ENCODE assay signal across 14 cellular contexts in genomic region chr11:395866-396265, GRCh38. TPM values are rescaled to one million over a fixed set of nuclear protein-coding genes. Genes with fewer than 3 reads are reported as not detected.
DNase-seq lines count a peak whose midpoint lies in the region; TF ChIP-seq lines count a peak whose summit lies in the region.
"Had no signal": no experiment of that assay in that cellular context is flagged by ENCODE, and none has a peak within 500 bp of the region (broad histone marks: within the 10 kb centered on the region; RNA-seq: fewer than 3 reads in every experiment).

No MANE protein-coding gene starts in this region.

- H3K9me3 Mint-ChIP-seq in activated CD4-positive, alpha-beta T cell treated with anti-CD3 and anti-CD28 coated beads, Interleukin-2, amount 10 ng/mL, durations not matched to agents 7 days and 5 days: peaks cover 2% of the 10 kb centered on the region
- H3K9me3 Mint-ChIP-seq in activated CD4-positive, alpha-beta T cell treated with anti-CD3 and anti-CD28 coated beads, Interleukin-2, amount 10 ng/mL, durations not matched to agents 24 days and 14 days: no peaks in the 10 kb centered on the region
- H3K9me3 Mint-ChIP-seq in endodermal cell: peaks cover 9% of the 10 kb centered on the region
- H3K9me3 Mint-ChIP-seq: activated naive CD8-positive, alpha-beta T cell treated with anti-CD3 and anti-CD28 coated beads, Interleukin-2, amount 50 U/mL, for 24 hours had no signal

- H3K36me3 Mint-ChIP-seq in activated CD4-positive, alpha-beta T cell treated with anti-CD3 and anti-CD28 coated beads, Interleukin-2, amount 10 ng/mL, durations not matched to agents 7 days and 5 days (ENCODE audit: low read depth): no peaks in the 10 kb centered on the region
- H3K36me3 Mint-ChIP-seq in activated CD4-positive, alpha-beta T cell treated with anti-CD3 and anti-CD28 coated beads, Interleukin-2, amount 10 ng/mL, durations not matched to agents 24 days and 14 days (ENCODE audit: low read depth): peaks cover 2% of the 10 kb centered on the region
- H3K36me3 Mint-ChIP-seq in endodermal cell (ENCODE audit: low read depth): peaks cover 15% of the 10 kb centered on the region

- no peaks in the 10 kb centered on the region for H3K4me1 ChIP-seq in endodermal cell (ENCODE audit: control insufficient read depth, insufficient read depth, low read length)
- H3K4me1 ChIP-seq in ascending aorta: peaks cover 4 to 8% of the 10 kb centered on the region in 2 donors
- peaks cover 11% of the 10 kb centered on the region for H3K4me1 ChIP-seq in effector memory CD4-positive, alpha-beta T cell (ENCODE audit: control insufficient read depth, insufficient read depth, low read length, poor library complexity, severe bottlenecking)

- H3K9ac ChIP-seq in endodermal cell (ENCODE audit: extremely low read depth, low read length, poor library complexity, severe bottlenecking): no peak overlapping the region

- H3K4me1 Mint-ChIP-seq in activated CD4-positive, alpha-beta T cell treated with anti-CD3 and anti-CD28 coated beads, Interleukin-2, amount 10 ng/mL, durations not matched to agents 7 days and 5 days: peaks cover 5% of the 10 kb centered on the region
- no peaks in the 10 kb centered on the region for H3K4me1 Mint-ChIP-seq in activated CD4-positive, alpha-beta T cell treated with anti-CD3 and anti-CD28 coated beads, Interleukin-2, amount 10 ng/mL, durations not matched to agents 24 days and 14 days
- peaks cover 2% of the 10 kb centered on the region for H3K4me1 Mint-ChIP-seq in endodermal cell
- H3K4me1 Mint-ChIP-seq: activated naive CD8-positive, alpha-beta T cell treated with anti-CD3 and anti-CD28 coated beads, Interleukin-2, amount 50 U/mL, for 24 hours had no signal

- H3K9me3 ChIP-seq in endodermal cell (ENCODE audit: control insufficient read depth, low read length) (no peaks in the 10 kb centered on the region), ascending aorta (no peaks in the 10 kb centered on the region)
- no peaks in the 10 kb centered on the region for H3K9me3 ChIP-seq in effector memory CD4-positive, alpha-beta T cell (ENCODE audit: control insufficient read depth, low read length)
- H3K9me3 ChIP-seq: esophagus muscularis mucosa had no signal

- TF ChIP-seq CTCF in endodermal cell (conservative IDR thresholded peaks at IDR 0.05) (no peak), ascending aorta (IDR thresholded peaks at IDR 0.05) (no peak)

- no peak overlapping the region for H3K4me3 Mint-ChIP-seq in activated CD4-positive, alpha-beta T cell treated with anti-CD3 and anti-CD28 coated beads, Interleukin-2, amount 10 ng/mL, durations not matched to agents 7 days and 5 days
- no peak overlapping the region for H3K4me3 Mint-ChIP-seq in activated CD4-positive, alpha-beta T cell treated with anti-CD3 and anti-CD28 coated beads, Interleukin-2, amount 10 ng/mL, durations not matched to agents 24 days and 14 days
- peak overlapping the region; percentile 26 for H3K4me3 Mint-ChIP-seq in endodermal cell
- H3K4me3 Mint-ChIP-seq: activated naive CD8-positive, alpha-beta T cell treated with anti-CD3 and anti-CD28 coated beads, Interleukin-2, amount 50 U/mL, for 24 hours had no signal

- H3K27me3 Mint-ChIP-seq in activated CD4-positive, alpha-beta T cell treated with anti-CD3 and anti-CD28 coated beads, Interleukin-2, amount 10 ng/mL, durations not matched to agents 7 days and 5 days: peaks cover 8% of the 10 kb centered on the region
- peaks cover 7% of the 10 kb centered on the region for H3K27me3 Mint-ChIP-seq in activated CD4-positive, alpha-beta T cell treated with anti-CD3 and anti-CD28 coated beads, Interleukin-2, amount 10 ng/mL, durations not matched to agents 24 days and 14 days
- H3K27me3 Mint-ChIP-seq in endodermal cell (ENCODE audit: insufficient read depth): no peaks in the 10 kb centered on the region
- H3K27me3 Mint-ChIP-seq: activated naive CD8-positive, alpha-beta T cell treated with anti-CD3 and anti-CD28 coated beads, Interleukin-2, amount 50 U/mL, for 24 hours had no signal

- peak overlapping the region; percentile 9 for H3K27ac Mint-ChIP-seq in activated CD4-positive, alpha-beta T cell treated with anti-CD3 and anti-CD28 coated beads, Interleukin-2, amount 10 ng/mL, durations not matched to agents 7 days and 5 days
- H3K27ac Mint-ChIP-seq in activated CD4-positive, alpha-beta T cell treated with anti-CD3 and anti-CD28 coated beads, Interleukin-2, amount 10 ng/mL, durations not matched to agents 24 days and 14 days: no peak overlapping the region
- no peak overlapping the region for H3K27ac Mint-ChIP-seq in endodermal cell
- H3K27ac Mint-ChIP-seq: activated naive CD8-positive, alpha-beta T cell treated with anti-CD3 and anti-CD28 coated beads, Interleukin-2, amount 50 U/mL, for 24 hours had no signal

- intact Hi-C loops in activated CD4-positive, alpha-beta T cell treated with anti-CD3 and anti-CD28 coated beads, Interleukin-2, amount 10 ng/mL, durations not matched to agents 24 days and 14 days (cut with micrococcal nuclease): no loop called here
- intact Hi-C loops in ascending aorta (cut with DNase I): no loop called here

- CTCF ChIA-PET in activated CD4-positive, alpha-beta T cell treated with anti-CD3 and anti-CD28 coated beads, Interleukin-2, amount 10 ng/mL, durations not matched to agents 7 days and 5 days (lab: Charles Lee): interaction anchor here (0.6 to 2.3 kb wide), 5 partner anchors 11 to 283 kb away, joined by 3 to 17 read pairs (median 3); no protein-coding TSS in a partner anchor

- DNase-seq in activated CD4-positive, alpha-beta T cell treated with anti-CD3 and anti-CD28 coated beads, Interleukin-2, amount 10 ng/mL, durations not matched to agents 7 days and 5 days: no peak
- no peak for DNase-seq in activated CD4-positive, alpha-beta T cell treated with anti-CD3 and anti-CD28 coated beads, Interleukin-2, amount 10 ng/mL, durations not matched to agents 24 days and 14 days
- DNase-seq in endodermal cell (no peak), ascending aorta (ENCODE audit: low spot score in 2 of 2) (no peak)
- no peak for DNase-seq in effector memory CD4-positive, alpha-beta T cell
- DNase-seq: activated naive CD8-positive, alpha-beta T cell treated with anti-CD3 and anti-CD28 coated beads, Interleukin-2, amount 50 U/mL, for 24 hours; cerebellar nuclear complex; GF-D8; left colon; MM.1S; NCI-H774 had no signal

- H3K4me3 ChIP-seq in endodermal cell (ENCODE audit: low read length) (no peak overlapping the region), skin epidermis (peak overlapping the region in 5 of 7 experiments; percentile 5 to 55 (median 49)), ascending aorta (no peak overlapping the region)
- H3K4me3 ChIP-seq in effector memory CD4-positive, alpha-beta T cell (ENCODE audit: insufficient read depth, low read depth, low read length, poor library complexity, severe bottlenecking): no peak overlapping the region

- H3K27me3 ChIP-seq in endodermal cell (ENCODE audit: control insufficient read depth, insufficient read depth, low read length, poor library complexity, severe bottlenecking) (no peaks in the 10 kb centered on the region), ascending aorta (peaks cover 19% of the 10 kb centered on the region)
- no peaks in the 10 kb centered on the region for H3K27me3 ChIP-seq in effector memory CD4-positive, alpha-beta T cell (replicated peaks; ENCODE audit: control insufficient read depth, insufficient read depth, low read length, poor library complexity, severe bottlenecking)

- WGBS in endodermal cell (ENCODE audit: insufficient coverage in 1 of 2, insufficient read length in 1 of 2), 2 experiments: 91% methylated on average over 8 to 11 of the region's 11 CpGs

- POLR2A ChIA-PET in activated CD4-positive, alpha-beta T cell treated with anti-CD3 and anti-CD28 coated beads, Interleukin-2, amount 10 ng/mL, durations not matched to agents 7 days and 5 days (lab: Charles Lee): interaction anchor here (1.6 kb wide), 1 partner anchor 189 kb away, joined by 4 read pairs; the partner anchor contains the start of genes BET1L and RIC8A

- no peaks in the 10 kb centered on the region for H3K36me3 ChIP-seq in endodermal cell (ENCODE audit: control insufficient read depth, insufficient read depth, low read length)
- no peaks in the 10 kb centered on the region for H3K36me3 ChIP-seq in ascending aorta
- H3K36me3 ChIP-seq in effector memory CD4-positive, alpha-beta T cell (ENCODE audit: control insufficient read depth, insufficient read depth, low read length): no peaks in the 10 kb centered on the region
- H3K36me3 ChIP-seq: esophagus muscularis mucosa had no signal

- H3K27ac ChIP-seq in endodermal cell (ENCODE audit: low read depth, low read length) (no peak overlapping the region), skin epidermis (peak overlapping the region in 12 of 21 experiments; percentile 44 to 96 (median 92)), ascending aorta (no peak overlapping the region)
- no peak overlapping the region for H3K27ac ChIP-seq in effector memory CD4-positive, alpha-beta T cell (ENCODE audit: insufficient read depth, low read length, poor library complexity, severe bottlenecking)
- H3K27ac ChIP-seq: esophagus muscularis mucosa had no signal

RNA-seq across cellular contexts. Expression of gene PKP3, which starts 1.9 kb away (rescaled TPM):
- total RNA-seq in activated CD4-positive, alpha-beta T cell treated with anti-CD3 and anti-CD28 coated beads, Interleukin-2, amount 10 ng/mL, durations not matched to agents 7 days and 5 days: not detected
- total RNA-seq in activated CD4-positive, alpha-beta T cell treated with anti-CD3 and anti-CD28 coated beads, Interleukin-2, amount 10 ng/mL, durations not matched to agents 24 days and 14 days: not detected in 2 replicates
- 10 to 100 TPM; 35.4 to 44.8 TPM for total RNA-seq in endodermal cell
- 1.2 TPM for polyA plus RNA-seq in endodermal cell (2013, experiment 1 of 2)
- 0.62 TPM for polyA plus RNA-seq in endodermal cell (2013, experiment 2 of 2)
- not detected for total RNA-seq in ascending aorta

RNA-seq across cellular contexts. Expression of gene SIGIRR, which starts 18.9 kb away (rescaled TPM):
- total RNA-seq in activated CD4-positive, alpha-beta T cell treated with anti-CD3 and anti-CD28 coated beads, Interleukin-2, amount 10 ng/mL, durations not matched to agents 7 days and 5 days: 100 to 1,000 TPM; 226 to 255 TPM
- total RNA-seq in activated CD4-positive, alpha-beta T cell treated with anti-CD3 and anti-CD28 coated beads, Interleukin-2, amount 10 ng/mL, durations not matched to agents 24 days and 14 days: 40.7 and 42.7 TPM in 2 replicates
- total RNA-seq in endodermal cell (10 to 100 TPM; 63.3 to 67.4 TPM), ascending aorta (121 TPM)
- 18.6 TPM for polyA plus RNA-seq in endodermal cell (2013, experiment 1 of 2)
- polyA plus RNA-seq in endodermal cell (2013, experiment 2 of 2): 14.9 TPM

RNA-seq across cellular contexts. Expression of gene B4GALNT4, which starts 26.6 kb away (rescaled TPM):
- total RNA-seq in activated CD4-positive, alpha-beta T cell treated with anti-CD3 and anti-CD28 coated beads, Interleukin-2, amount 10 ng/mL, durations not matched to agents 7 days and 5 days: 1 to 10 TPM; 1.5 to 1.6 TPM
- 3.9 and 4.1 TPM in 2 replicates for total RNA-seq in activated CD4-positive, alpha-beta T cell treated with anti-CD3 and anti-CD28 coated beads, Interleukin-2, amount 10 ng/mL, durations not matched to agents 24 days and 14 days
- total RNA-seq in endodermal cell (100 to 1,000 TPM; 109 to 118 TPM), ascending aorta (not detected)
- 126 TPM for polyA plus RNA-seq in endodermal cell (2013, experiment 1 of 2)
- 105 TPM for polyA plus RNA-seq in endodermal cell (2013, experiment 2 of 2)

RNA-seq across cellular contexts. Expression of gene ANO9, which starts 45.9 kb away (rescaled TPM):
- total RNA-seq in activated CD4-positive, alpha-beta T cell treated with anti-CD3 and anti-CD28 coated beads, Interleukin-2, amount 10 ng/mL, durations not matched to agents 7 days and 5 days: 10 to 100 TPM; 88.2 to 94.2 TPM
- 35.4 and 36.9 TPM in 2 replicates for total RNA-seq in activated CD4-positive, alpha-beta T cell treated with anti-CD3 and anti-CD28 coated beads, Interleukin-2, amount 10 ng/mL, durations not matched to agents 24 days and 14 days
- total RNA-seq in endodermal cell (10 to 100 TPM; 16.8 to 17.8 TPM), ascending aorta (4.0 TPM)
- polyA plus RNA-seq in endodermal cell (2013, experiment 1 of 2): 1.2 TPM
- polyA plus RNA-seq in endodermal cell (2013, experiment 2 of 2): 0.50 TPM
- total RNA-seq: skeletal muscle tissue had no signal

RNA-seq across cellular contexts. Expression of gene PTDSS2, which starts 54.2 kb away (rescaled TPM):
- total RNA-seq in activated CD4-positive, alpha-beta T cell treated with anti-CD3 and anti-CD28 coated beads, Interleukin-2, amount 10 ng/mL, durations not matched to agents 7 days and 5 days: 10 to 100 TPM; 22.7 to 25.2 TPM
- 31.0 and 31.8 TPM in 2 replicates for total RNA-seq in activated CD4-positive, alpha-beta T cell treated with anti-CD3 and anti-CD28 coated beads, Interleukin-2, amount 10 ng/mL, durations not matched to agents 24 days and 14 days
- total RNA-seq in endodermal cell: 10 to 100 TPM; 55.2 to 56.1 TPM
- 37.5 TPM for polyA plus RNA-seq in endodermal cell (2013, experiment 1 of 2)
- 32.8 TPM for polyA plus RNA-seq in endodermal cell (2013, experiment 2 of 2)
- 185 TPM for total RNA-seq in ascending aorta

Comparison
In these comparisons a context has a peak if more than half of its experiments do, and no peak if none do; other contexts are left out.
1. H3K27ac ChIP-seq: peak in skin epidermis (12 of 21); none in endodermal cell (single experiment), ascending aorta (0 of 2) and effector memory CD4-positive, alpha-beta T cell (single experiment).
2. H3K4me3 ChIP-seq: peak in skin epidermis (5 of 7); none in endodermal cell (single experiment), ascending aorta (0 of 2) and effector memory CD4-positive, alpha-beta T cell (single experiment).
3. RNA of gene PKP3, which starts 1.9 kb away (total RNA-seq): 35.4 to 44.8 TPM in endodermal cell; not detected in activated CD4-positive, alpha-beta T cell treated with anti-CD3 and anti-CD28 coated beads, Interleukin-2, amount 10 ng/mL, durations not matched to agents 7 days and 5 days, not detected in activated CD4-positive, alpha-beta T cell treated with anti-CD3 and anti-CD28 coated beads, Interleukin-2, amount 10 ng/mL, durations not matched to agents 24 days and 14 days and not detected in ascending aorta (single experiment); every median in the first group is over 10 times any median in the second.
4. RNA of gene B4GALNT4, which starts 26.6 kb away (total RNA-seq): 109 to 118 TPM in endodermal cell; 3.9 to 4.1 TPM in activated CD4-positive, alpha-beta T cell treated with anti-CD3 and anti-CD28 coated beads, Interleukin-2, amount 10 ng/mL, durations not matched to agents 24 days and 14 days, 1.5 to 1.6 TPM in activated CD4-positive, alpha-beta T cell treated with anti-CD3 and anti-CD28 coated beads, Interleukin-2, amount 10 ng/mL, durations not matched to agents 7 days and 5 days and not detected in ascending aorta (single experiment); every median in the first group is over 10 times any median in the second.